15 cellular contexts compared by ENCODE assay signal in genomic region chr10:126654579-126654978, GRCh38.
DNase-seq lines count a peak whose midpoint lies in the region; ATAC-seq lines count a peak whose summit lies in the region.
"Had no signal": no experiment of that assay in that cellular context is flagged by ENCODE, and none has a peak within 500 bp of the region (broad histone marks: within the 10 kb centered on the region; RNA-seq: fewer than 3 reads in every experiment).

No MANE protein-coding gene starts in this region.

- no peak for DNase-seq in activated CD4-positive, CD25-positive, alpha-beta regulatory T cell treated with anti-CD3 and anti-CD28 coated beads, Interleukin-2, amount 50 U/mL, for 72 hours
- DNase-seq in left kidney (ENCODE audit: low read depth, low spot score) (peak; percentile 24), NCI-H2196 (lab: John Stamatoyannopoulos, UW; ENCODE audit: unreplicated experiment) (no peak)
- DNase-seq in stimulated activated effector memory CD8-positive, alpha-beta T cell treated with anti-CD3 and anti-CD28 coated beads, Interleukin-12 subunit alpha, Interleukin-12 subunit beta, amount 100 ng/mL, for 72 hours (ENCODE audit: low spot score in 2 of 2): no peak
- DNase-seq: Caco-2; CD8-positive, alpha-beta T cell; DMS153; DND-41; GM23248; H7; HCEC 1CT had no signal

- no peaks in the 10 kb centered on the region for H3K9me3 Mint-ChIP-seq in stimulated activated effector memory CD8-positive, alpha-beta T cell treated with anti-CD3 and anti-CD28 coated beads, Interleukin-12 subunit alpha, Interleukin-12 subunit beta, amount 100 ng/mL, for 72 hours
- H3K9me3 Mint-ChIP-seq: CD8-positive, alpha-beta T cell had no signal

- peak; percentile 53 to 54 for ATAC-seq in activated CD4-positive, CD25-positive, alpha-beta regulatory T cell treated with anti-CD3 and anti-CD28 coated beads, Interleukin-2, amount 50 U/mL, for 24 hours
- ATAC-seq in stimulated activated effector memory CD8-positive, alpha-beta T cell treated with anti-CD3 and anti-CD28 coated beads, Interleukin-12 subunit alpha, Interleukin-12 subunit beta, amount 100 ng/mL, for 72 hours: peak; percentile 82
- ATAC-seq in GM19395 (IDR thresholded peaks at IDR 0.05; ENCODE audit: unreplicated experiment): no peak
- ATAC-seq: CD8-positive, alpha-beta T cell had no signal

- peaks cover 8% of the 10 kb centered on the region for H3K4me1 Mint-ChIP-seq in stimulated activated effector memory CD8-positive, alpha-beta T cell treated with anti-CD3 and anti-CD28 coated beads, Interleukin-12 subunit alpha, Interleukin-12 subunit beta, amount 100 ng/mL, for 72 hours
- H3K4me1 Mint-ChIP-seq: B cell had no signal

- no peaks in the 10 kb centered on the region for H3K36me3 Mint-ChIP-seq in stimulated activated effector memory CD8-positive, alpha-beta T cell treated with anti-CD3 and anti-CD28 coated beads, Interleukin-12 subunit alpha, Interleukin-12 subunit beta, amount 100 ng/mL, for 72 hours
- H3K36me3 Mint-ChIP-seq: CD4-positive, CD25-positive, alpha-beta regulatory T cell; CD8-positive, alpha-beta T cell had no signal

- H3K4me3 Mint-ChIP-seq in stimulated activated effector memory CD8-positive, alpha-beta T cell treated with anti-CD3 and anti-CD28 coated beads, Interleukin-12 subunit alpha, Interleukin-12 subunit beta, amount 100 ng/mL, for 72 hours: no peak overlapping the region
- H3K4me3 Mint-ChIP-seq: B cell; CD4-positive, CD25-positive, alpha-beta regulatory T cell; CD8-positive, alpha-beta T cell had no signal

- no peak overlapping the region for H3K27ac Mint-ChIP-seq in stimulated activated effector memory CD8-positive, alpha-beta T cell treated with anti-CD3 and anti-CD28 coated beads, Interleukin-12 subunit alpha, Interleukin-12 subunit beta, amount 100 ng/mL, for 72 hours
- H3K27ac Mint-ChIP-seq: B cell; CD4-positive, CD25-positive, alpha-beta regulatory T cell; CD8-positive, alpha-beta T cell had no signal
